Comparison of ENCODE assay signal across 11 cellular contexts in the genomic region with DNA sequence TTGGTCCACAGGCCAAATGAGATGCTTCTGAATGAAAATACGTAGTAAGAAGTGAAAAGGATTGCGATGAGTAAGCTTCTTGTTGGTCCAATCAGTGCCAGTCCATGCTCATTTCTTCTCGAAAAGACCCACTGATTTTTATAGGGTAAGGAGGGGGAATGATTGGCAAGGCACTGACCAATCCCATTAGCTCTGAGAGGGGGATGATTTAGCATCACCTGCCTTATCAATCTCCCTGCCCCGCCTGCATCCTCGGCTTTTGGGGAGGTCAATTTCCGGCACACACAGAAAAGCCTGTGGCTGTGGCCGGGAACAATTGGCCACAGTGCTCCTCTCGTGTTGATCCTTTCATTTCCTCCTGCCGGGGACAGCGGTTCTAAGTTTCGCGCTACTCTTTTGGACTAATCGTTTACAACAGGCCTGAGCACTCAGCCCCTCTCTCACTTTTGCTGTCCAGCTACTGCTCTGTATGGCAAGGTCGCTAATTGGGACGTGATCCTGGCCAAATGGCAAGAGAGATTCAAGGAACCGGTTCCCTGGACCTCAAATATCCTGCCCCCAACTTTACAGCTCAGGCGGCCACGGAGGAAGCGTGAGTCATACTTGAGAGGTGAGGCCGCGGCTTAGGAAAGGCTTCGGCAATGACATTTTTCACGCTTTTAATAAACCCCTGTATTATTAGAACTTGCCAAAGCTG. TPM values are rescaled to one million over a fixed set of nuclear protein-coding genes. Genes with fewer than 3 reads are reported as not detected.
DNase-seq lines count a peak whose midpoint lies in the region; ATAC-seq, FAIRE-seq and TF ChIP-seq lines count a peak whose summit lies in the region.
"Had no signal": no experiment of that assay in that cellular context is flagged by ENCODE, and none has a peak within 500 bp of the region (broad histone marks: within the 10 kb centered on the region; RNA-seq: fewer than 3 reads in every experiment).

No MANE protein-coding gene starts in this region.

- POLR2A ChIA-PET in activated CD4-positive, alpha-beta T cell treated with anti-CD3 and anti-CD28 coated beads for 36 hours (lab: Charles Lee): no interaction called here
- POLR2A ChIA-PET in H1 (lab: Charles Lee; ENCODE audit: partially characterized antibody): no interaction called here

- peak overlapping the region; percentile 88 for H2AFZ ChIP-seq in H1 (ENCODE audit: low read length)

- TF ChIP-seq EP300 in H1 (IDR thresholded peaks at IDR 0.05; ENCODE audit: borderline replicate concordance in 1 of 2, low read depth in 2 of 2, low read length in 2 of 2): no peak

- no peak overlapping the region for H2BK20ac ChIP-seq in H1 (ENCODE audit: low read length)

- no peak overlapping the region for H2AK5ac ChIP-seq in H1 (ENCODE audit: low read depth, low read length)

- no peak overlapping the region for H3K14ac ChIP-seq in H1 (ENCODE audit: insufficient read length)

- no peak for TF ChIP-seq CTCF in H1 (IDR thresholded peaks at IDR 0.05; ENCODE audit: control extremely low read depth in 1 of 3, insufficient read depth in 1 of 3, low read depth in 1 of 3, low read length in 3 of 3)
- no peak for TF ChIP-seq CTCF in uterus (IDR thresholded peaks at IDR 0.05)

- no peak overlapping the region for H2BK5ac ChIP-seq in H1 (ENCODE audit: low read depth, low read length)

- H4K20me1 ChIP-seq in H1 (replicated peaks in 1 of 2; ENCODE audit: control insufficient read depth in 1 of 2, insufficient read depth in 2 of 2, low read length in 2 of 2): no peaks in the 10 kb centered on the region

- intact Hi-C loops in activated CD4-positive, alpha-beta T cell treated with anti-CD3 and anti-CD28 coated beads for 36 hours (cut with DNase I, micrococcal nuclease): no loop called here
- intact Hi-C loops in uterus (cut with DNase I; ENCODE audit: low total_unique reads): no loop called here

- no peaks in the 10 kb centered on the region for H3K79me2 ChIP-seq in H1 (ENCODE audit: control insufficient read depth in 1 of 2, insufficient read depth in 2 of 2, low read length in 2 of 2)

- H2BK15ac ChIP-seq in H1 (ENCODE audit: low read length): no peak overlapping the region

- FAIRE-seq in H1 (lab: Jason Lieb, UNC): no peak
- FAIRE-seq: GM18507 had no signal

- CTCF ChIA-PET in activated CD4-positive, alpha-beta T cell treated with anti-CD3 and anti-CD28 coated beads for 36 hours (lab: Charles Lee): no interaction called here
- CTCF ChIA-PET in H1 (lab: Charles Lee; ENCODE audit: partially characterized antibody): interaction anchor here (0.7 to 5.7 kb wide), 5 partner anchors 9 to 105 kb away, joined by 3 to 34 read pairs (median 8); no protein-coding TSS in a partner anchor

- ATAC-seq in activated CD4-positive, alpha-beta T cell treated with anti-CD3 and anti-CD28 coated beads for 36 hours: peak; percentile 51
- ATAC-seq in stimulated activated effector memory CD8-positive, alpha-beta T cell treated with anti-CD3 and anti-CD28 coated beads, Interleukin-12 subunit alpha, Interleukin-12 subunit beta, amount 100 ng/mL, for 72 hours: peak; percentile 92
- ATAC-seq in GM21529 (IDR thresholded peaks at IDR 0.05; ENCODE audit: unreplicated experiment): no peak
- no peak for ATAC-seq in GM21576 (IDR thresholded peaks at IDR 0.05; ENCODE audit: unreplicated experiment)

- no peaks in the 10 kb centered on the region for H3K4me1 Mint-ChIP-seq in activated CD4-positive, alpha-beta T cell treated with anti-CD3 and anti-CD28 coated beads for 36 hours
- H3K4me1 Mint-ChIP-seq in stimulated activated effector memory CD8-positive, alpha-beta T cell treated with anti-CD3 and anti-CD28 coated beads, Interleukin-12 subunit alpha, Interleukin-12 subunit beta, amount 100 ng/mL, for 72 hours: peaks cover 11% of the 10 kb centered on the region

- peak; percentile 23 for DNase-seq in activated CD4-positive, alpha-beta T cell treated with anti-CD3 and anti-CD28 coated beads for 36 hours
- no peak for DNase-seq in activated CD4-positive, alpha-beta T cell treated with anti-CD3 and anti-CD28 coated beads, Interleukin-2, amount 50 U/mL, for 1 hour
- DNase-seq in H1 (ENCODE audit: low read depth in 1 of 2, low spot score in 2 of 2) (no peak), uterus (no peak)
- no peak for DNase-seq in stimulated activated effector memory CD8-positive, alpha-beta T cell treated with anti-CD3 and anti-CD28 coated beads, Interleukin-12 subunit alpha, Interleukin-12 subunit beta, amount 100 ng/mL, for 72 hours (ENCODE audit: low spot score in 2 of 2)
- DNase-seq: activated CD4-positive, alpha-beta T cell treated with anti-CD3 and anti-CD28 coated beads, Interleukin-2, amount 10 ng/mL, durations not matched to agents 7 days and 5 days had no signal

- H3K9me3 Mint-ChIP-seq in activated CD4-positive, alpha-beta T cell treated with anti-CD3 and anti-CD28 coated beads for 36 hours (ENCODE audit: low read depth): no peaks in the 10 kb centered on the region
- no peaks in the 10 kb centered on the region for H3K9me3 Mint-ChIP-seq in stimulated activated effector memory CD8-positive, alpha-beta T cell treated with anti-CD3 and anti-CD28 coated beads, Interleukin-12 subunit alpha, Interleukin-12 subunit beta, amount 100 ng/mL, for 72 hours
- H3K9me3 Mint-ChIP-seq: activated CD4-positive, alpha-beta T cell treated with anti-CD3 and anti-CD28 coated beads, Interleukin-2, amount 10 ng/mL, durations not matched to agents 7 days and 5 days had no signal

- H3K4me3 ChIP-seq in H1 (ENCODE audit: extremely low read depth in 1 of 4, insufficient read depth in 2 of 4, low read depth in 3 of 4, low read length in 4 of 4) (no peak overlapping the region), uterus (no peak overlapping the region)

- 87% methylated on average over 23 of the region's 23 CpGs; no CpG with 5 or more reads in 1 of the 2 experiments for WGBS in H1 (ENCODE audit: extremely low coverage in 1 of 2, insufficient coverage in 1 of 2, insufficient read length in 1 of 2, insufficient replicate concordance in 2 of 2, low coverage in 1 of 2, low lambda C conversion rate in 2 of 2, missing lambda C conversion rate in 1 of 2), 2 experiments

- TF ChIP-seq RAD21 in H1 (IDR thresholded peaks at IDR 0.05 in 1 of 2, conservative IDR thresholded peaks at IDR 0.05 in 1 of 2; ENCODE audit: low read depth in 2 of 2, low read length in 2 of 2): no peak

- no peak overlapping the region for H3K4me2 ChIP-seq in H1 (ENCODE audit: insufficient read depth in 1 of 2, low read depth in 2 of 2, low read length in 2 of 2)

- no peak overlapping the region for H3K27ac ChIP-seq in H1 (ENCODE audit: low read depth, low read length)
- H3K27ac ChIP-seq in uterus: no peak overlapping the region

- H3K79me1 ChIP-seq in H1 (ENCODE audit: low read depth, low read length): no peaks in the 10 kb centered on the region

- no peak overlapping the region for H2BK12ac ChIP-seq in H1 (ENCODE audit: low read depth, low read length)

- no peak overlapping the region for H3K4ac ChIP-seq in H1 (replicated peaks; ENCODE audit: insufficient read length, low read depth, low read length)

- H3K18ac ChIP-seq in H1 (ENCODE audit: extremely low read depth, low read length): no peak overlapping the region

- H3K27ac Mint-ChIP-seq in activated CD4-positive, alpha-beta T cell treated with anti-CD3 and anti-CD28 coated beads for 36 hours: no peak overlapping the region
- H3K27ac Mint-ChIP-seq in stimulated activated effector memory CD8-positive, alpha-beta T cell treated with anti-CD3 and anti-CD28 coated beads, Interleukin-12 subunit alpha, Interleukin-12 subunit beta, amount 100 ng/mL, for 72 hours: peak overlapping the region; percentile 88
- H3K27ac Mint-ChIP-seq: activated CD4-positive, alpha-beta T cell treated with anti-CD3 and anti-CD28 coated beads, Interleukin-2, amount 10 ng/mL, durations not matched to agents 7 days and 5 days had no signal

- H3K4me3 Mint-ChIP-seq in activated CD4-positive, alpha-beta T cell treated with anti-CD3 and anti-CD28 coated beads for 36 hours: peak overlapping the region; percentile 9
- H3K4me3 Mint-ChIP-seq in stimulated activated effector memory CD8-positive, alpha-beta T cell treated with anti-CD3 and anti-CD28 coated beads, Interleukin-12 subunit alpha, Interleukin-12 subunit beta, amount 100 ng/mL, for 72 hours: peak overlapping the region; percentile 70
- H3K4me3 Mint-ChIP-seq: activated CD4-positive, alpha-beta T cell treated with anti-CD3 and anti-CD28 coated beads, Interleukin-2, amount 10 ng/mL, durations not matched to agents 7 days and 5 days had no signal

- H4K91ac ChIP-seq in H1 (replicated peaks; ENCODE audit: insufficient read length, low read length): no peak overlapping the region

- H3K23me2 ChIP-seq in H1 (ENCODE audit: low read depth, low read length): no peaks in the 10 kb centered on the region

- H3K4me1 ChIP-seq in H1 (replicated peaks in 1 of 4; ENCODE audit: control insufficient read depth in 3 of 4, insufficient read depth in 4 of 4, low read length in 3 of 4) (peaks cover 0 to 3% (median 2%) of the 10 kb centered on the region in 4 experiments; a peak in 3 of 7 replicates), uterus (no peaks in the 10 kb centered on the region)

- H3K9ac ChIP-seq in H1 (replicated peaks in 1 of 4; ENCODE audit: extremely low read depth in 1 of 4, low read depth in 3 of 4, low read length in 3 of 4): no peak overlapping the region

- TF ChIP-seq POLR2A in H1 (IDR thresholded peaks at IDR 0.05; ENCODE audit: control extremely low read depth in 1 of 2, low read depth in 2 of 2, low read length in 2 of 2) (no peak), uterus (IDR thresholded peaks at IDR 0.05) (no peak)

- H3K27me3 ChIP-seq in H1 (replicated peaks in 1 of 4; ENCODE audit: control insufficient read depth in 3 of 4, extremely low read depth in 1 of 4, insufficient read depth in 3 of 4, low read length in 3 of 4) (no peaks in the 10 kb centered on the region), uterus (no peaks in the 10 kb centered on the region)

- no peaks in the 10 kb centered on the region for H3K36me3 ChIP-seq in H1 (ENCODE audit: control insufficient read depth in 2 of 4, insufficient read depth in 4 of 4, low read length in 3 of 4)
- H3K36me3 ChIP-seq in uterus: no peaks in the 10 kb centered on the region

- H3K56ac ChIP-seq in H1 (replicated peaks; ENCODE audit: insufficient read length, low read depth, low read length): no peak overlapping the region

- no peak overlapping the region for H4K5ac ChIP-seq in H1 (ENCODE audit: insufficient read length, low read depth, low read length)

- H4K8ac ChIP-seq in H1 (ENCODE audit: extremely low read depth, insufficient read depth, low read length): no peak overlapping the region

- H3K27me3 Mint-ChIP-seq in activated CD4-positive, alpha-beta T cell treated with anti-CD3 and anti-CD28 coated beads for 36 hours: peaks cover 8% of the 10 kb centered on the region

- no peak overlapping the region for H3K23ac ChIP-seq in H1 (ENCODE audit: insufficient read length)

- H3K9me3 ChIP-seq in H1 (ENCODE audit: insufficient read depth in 2 of 2, low read depth in 1 of 2, low read length in 1 of 2) (no peaks in the 10 kb centered on the region), uterus (no peaks in the 10 kb centered on the region)

- H2BK120ac ChIP-seq in H1 (replicated peaks; ENCODE audit: low read depth, low read length): no peak overlapping the region

- H3K36me3 Mint-ChIP-seq in activated CD4-positive, alpha-beta T cell treated with anti-CD3 and anti-CD28 coated beads for 36 hours (ENCODE audit: low read depth): no peaks in the 10 kb centered on the region
- H3K36me3 Mint-ChIP-seq in stimulated activated effector memory CD8-positive, alpha-beta T cell treated with anti-CD3 and anti-CD28 coated beads, Interleukin-12 subunit alpha, Interleukin-12 subunit beta, amount 100 ng/mL, for 72 hours: no peaks in the 10 kb centered on the region

RNA-seq across cellular contexts. Expression of gene TBX4, which starts 43.1 kb away (rescaled TPM):
- total RNA-seq in activated CD4-positive, alpha-beta T cell treated with anti-CD3 and anti-CD28 coated beads for 36 hours: not detected
- not detected for polyA plus RNA-seq in PFSK-1 (2012; ENCODE audit: insufficient read length, low read depth)
- total RNA-seq in H1 (2021; fragmentation: NEBNext Ultra II Directional; extraction: Animal tissue kit (Norgen Biotek cat#: 25700)): not detected in 2 replicates
- polyA plus RNA-seq in H1 (2011; rRNA removed): 0.02 TPM in 1 of 2 replicates, not detected in the other
- not detected for polyA plus RNA-seq in H1 (2011; cell fraction: cytosol; rRNA removed)
- not detected for polyA plus RNA-seq in H1 (2011; cell fraction: nucleus; rRNA removed)
- 0.15 to 0.34 TPM in 2 of 4 replicates, not detected in the others for polyA plus RNA-seq in H1 (2012, experiment 1 of 2)
- 0.04 TPM for polyA plus RNA-seq in H1 (2012, experiment 2 of 2)
- polyA plus RNA-seq in H1 (2013, experiment 1 of 2): not detected
- 0.02 TPM for polyA plus RNA-seq in H1 (2013, experiment 2 of 2)
- polyA minus RNA-seq in H1 (2011; rRNA and poly(A)+ RNA removed): not detected in 2 replicates
- polyA minus RNA-seq in H1 (2011; cell fraction: cytosol; rRNA and poly(A)+ RNA removed): not detected
- polyA minus RNA-seq in H1 (2011; cell fraction: nucleus; rRNA and poly(A)+ RNA removed): not detected
- not detected for total RNA-seq in uterus
- total RNA-seq: activated CD4-positive, alpha-beta T cell treated with anti-CD3 and anti-CD28 coated beads, Interleukin-2, amount 10 ng/mL, durations not matched to agents 7 days and 5 days; cerebellum had no signal

Comparison
In these comparisons a context has a peak if more than half of its experiments do, and no peak if none do; other contexts are left out.
1. ATAC-seq: peak in activated CD4-positive, alpha-beta T cell treated with anti-CD3 and anti-CD28 coated beads for 36 hours (single experiment) and stimulated activated effector memory CD8-positive, alpha-beta T cell treated with anti-CD3 and anti-CD28 coated beads, Interleukin-12 subunit alpha, Interleukin-12 subunit beta, amount 100 ng/mL, for 72 hours (single experiment); none in GM21529 (single experiment) and GM21576 (single experiment).